Comparison of ENCODE assay signal across 14 cellular contexts in the genomic region with DNA sequence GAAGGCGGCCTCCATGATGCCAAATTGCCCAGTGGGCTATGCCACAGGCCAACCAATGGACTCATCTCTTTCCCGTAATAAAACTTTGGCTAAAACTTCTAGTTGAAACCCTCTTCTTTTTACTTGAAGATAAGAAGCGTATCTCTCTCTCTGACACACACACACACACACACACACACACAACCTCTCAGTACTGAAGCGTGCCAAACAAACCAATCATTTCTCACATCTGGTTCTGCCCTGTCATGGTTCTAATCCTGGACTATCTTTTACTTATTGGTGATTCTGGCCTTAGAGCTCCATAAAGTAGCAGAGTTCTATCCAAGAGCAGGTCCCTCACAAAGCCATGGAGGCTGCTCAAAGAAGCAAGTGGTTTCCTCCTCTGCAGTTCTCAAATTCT.
"Had no signal": no experiment of that assay in that cellular context is flagged by ENCODE, and none has a peak within 500 bp of the region (broad histone marks: within the 10 kb centered on the region; RNA-seq: fewer than 3 reads in every experiment).

No MANE protein-coding gene starts in this region.

- H3K27me3 ChIP-seq: heart right ventricle, right lobe of liver, transverse colon had no signal

- H3K4me1 ChIP-seq: parathyroid adenoma, prostate gland, right lobe of liver, transverse colon had no signal

- H3K27ac ChIP-seq: heart right ventricle, parathyroid adenoma, prostate gland, right lobe of liver, thoracic aorta had no signal

- ATAC-seq: heart right ventricle; left lobe of liver; natural killer cell; right lobe of liver; stimulated activated naive B cell treated with anti-CD40 and anti-IgM and Interleukin-4, amounts not matched to agents 10 μg/mL and 1 μg/mL and 100 μg/mL, for 72 hours; stimulated activated naive CD8-positive, alpha-beta T cell treated with anti-CD3 and anti-CD28 coated beads, Interleukin-15, amount 100 ng/mL, for 72 hours had no signal

- H2AFZ ChIP-seq: parathyroid adenoma had no signal

- H3K27ac Mint-ChIP-seq: natural killer cell; stimulated activated naive B cell treated with anti-CD40 and anti-IgM and Interleukin-4, amounts not matched to agents 10 μg/mL and 1 μg/mL and 100 μg/mL, for 72 hours had no signal

- H3K9ac ChIP-seq: parathyroid adenoma had no signal

- H3K4me3 ChIP-seq: heart right ventricle, prostate gland, right lobe of liver, thoracic aorta, transverse colon had no signal

- H3K27me3 Mint-ChIP-seq: stimulated activated naive CD8-positive, alpha-beta T cell treated with anti-CD3 and anti-CD28 coated beads, Interleukin-15, amount 100 ng/mL, for 72 hours had no signal

- H3K79me2 ChIP-seq: parathyroid adenoma had no signal

- H3K9me3 Mint-ChIP-seq: natural killer cell; stimulated activated naive B cell treated with anti-CD40 and anti-IgM and Interleukin-4, amounts not matched to agents 10 μg/mL and 1 μg/mL and 100 μg/mL, for 72 hours; stimulated activated naive CD8-positive, alpha-beta T cell treated with anti-CD3 and anti-CD28 coated beads, Interleukin-15, amount 100 ng/mL, for 72 hours had no signal

- H3K4me1 Mint-ChIP-seq: stimulated activated naive B cell treated with anti-CD40 and anti-IgM and Interleukin-4, amounts not matched to agents 10 μg/mL and 1 μg/mL and 100 μg/mL, for 72 hours had no signal

- H3K9me3 ChIP-seq: heart right ventricle, prostate gland, right lobe of liver, thoracic aorta, transverse colon had no signal

- DNase-seq: effector memory CD4-positive, alpha-beta T cell; foreskin melanocyte; heart right ventricle; mammary epithelial cell; natural killer cell; right lobe of liver; stimulated activated CD4-positive, alpha-beta T cell treated with anti-CD3 and anti-CD28 coated beads, Interleukin-4, amount 100 ng/mL, for 24 hours; stimulated activated naive B cell treated with anti-CD40 and anti-IgM and Interleukin-4, amounts not matched to agents 10 μg/mL and 1 μg/mL and 100 μg/mL, for 72 hours; stimulated activated naive CD8-positive, alpha-beta T cell treated with anti-CD3 and anti-CD28 coated beads, Interleukin-15, amount 100 ng/mL, for 72 hours; transverse colon had no signal

- H3K4me3 Mint-ChIP-seq: natural killer cell; stimulated activated naive B cell treated with anti-CD40 and anti-IgM and Interleukin-4, amounts not matched to agents 10 μg/mL and 1 μg/mL and 100 μg/mL, for 72 hours; stimulated activated naive CD8-positive, alpha-beta T cell treated with anti-CD3 and anti-CD28 coated beads, Interleukin-15, amount 100 ng/mL, for 72 hours had no signal
